In genomic region chr10:44935201-44935960, GRCh38 we compare ENCODE assay signal across 1 cellular context.
TF ChIP-seq lines count a peak whose summit lies in the region.

No MANE protein-coding gene starts in this region.

TF ChIP-seq in HepG2, 621 proteins besides CTCF, POLR2A, EP300 and RAD21 (continued from another document and continues in another):
- TF ChIP-seq ZNF704 (CRISPR knock-in tag; IDR thresholded peaks at IDR 0.05; ENCODE audit: borderline replicate concordance) (no peak), ZSCAN12 (CRISPR knock-in tag; IDR thresholded peaks at IDR 0.05) (no peak), HNF4G (IDR thresholded peaks at IDR 0.05; ENCODE audit: borderline replicate concordance, low read depth, low read length) (no peak; the same call in 1 of the 2 replicates), HNF4G (CRISPR knock-in tag; IDR thresholded peaks at IDR 0.05; ENCODE audit: borderline replicate concordance, low read depth) (peak; percentile 53; the same call in 1 of the 2 replicates), JUNB (CRISPR knock-in tag; IDR thresholded peaks at IDR 0.05; ENCODE audit: borderline replicate concordance) (no peak), ZNF318 (CRISPR knock-in tag; IDR thresholded peaks at IDR 0.05) (peak; percentile 80; the same call in 1 of the 2 replicates), ZNF766 (CRISPR knock-in tag; IDR thresholded peaks at IDR 0.05; ENCODE audit: borderline replicate concordance) (no peak; the same call in 1 of the 2 replicates), AGO1 (IDR thresholded peaks at IDR 0.05; ENCODE audit: low read depth, low read length, poor library complexity, severe bottlenecking) (no peak), TRIM24 (CRISPR knock-in tag; IDR thresholded peaks at IDR 0.05) (no peak), REXO4 (CRISPR knock-in tag; IDR thresholded peaks at IDR 0.05; ENCODE audit: borderline replicate concordance) (peak; percentile 91), TFDP2 (CRISPR knock-in tag; IDR thresholded peaks at IDR 0.05) (peak; percentile 87), ZNF225 (CRISPR knock-in tag; IDR thresholded peaks at IDR 0.05) (peak; percentile 59; the same call in 1 of the 2 replicates), EHMT2 (IDR thresholded peaks at IDR 0.05; ENCODE audit: borderline replicate concordance, low read depth, low read length) (no peak), ATAD3A (CRISPR knock-in tag; IDR thresholded peaks at IDR 0.05) (no peak), STAG1 (CRISPR knock-in tag; IDR thresholded peaks at IDR 0.05) (peak; percentile 31; the same call in 1 of the 2 replicates), ZNF331 (CRISPR knock-in tag; IDR thresholded peaks at IDR 0.05) (peak; percentile 97), KLF9 (CRISPR knock-in tag; IDR thresholded peaks at IDR 0.05; ENCODE audit: low read depth) (peak; percentile 85; the same call in 1 of the 2 replicates), DMAP1 (CRISPR knock-in tag; IDR thresholded peaks at IDR 0.05) (peak; percentile 73; the same call in 1 of the 2 replicates), ZNF616 (CRISPR knock-in tag; IDR thresholded peaks at IDR 0.05; ENCODE audit: low read depth) (peak; percentile 78; the same call in 1 of the 2 replicates), ZSCAN20 (CRISPR knock-in tag; IDR thresholded peaks at IDR 0.05; ENCODE audit: borderline replicate concordance) (0 out of 2 replicates have a peak, but pooled peaks have one; percentile 61), ARHGAP35 (CRISPR knock-in tag; IDR thresholded peaks at IDR 0.05; ENCODE audit: borderline replicate concordance) (no peak), ZNF44 (CRISPR knock-in tag; IDR thresholded peaks at IDR 0.05) (no peak), NRL (CRISPR knock-in tag; IDR thresholded peaks at IDR 0.05; ENCODE audit: borderline replicate concordance) (peak; percentile 86), MXD4 (CRISPR knock-in tag; IDR thresholded peaks at IDR 0.05) (0 out of 2 replicates have a peak, but pooled peaks have one; percentile 36), TOPORS (CRISPR knock-in tag; IDR thresholded peaks at IDR 0.05) (0 out of 2 replicates have a peak, but pooled peaks have one; percentile 48), ZNF672 (CRISPR knock-in tag; IDR thresholded peaks at IDR 0.05) (no peak), ZNF329 (CRISPR knock-in tag; IDR thresholded peaks at IDR 0.05; ENCODE audit: low read depth) (no peak), TBX3 (IDR thresholded peaks at IDR 0.05; ENCODE audit: borderline replicate concordance) (no peak), FOSL2 (CRISPR knock-in tag; IDR thresholded peaks at IDR 0.05) (peak; percentile 78), POLR2G (IDR thresholded peaks at IDR 0.05; ENCODE audit: low read depth, low read length) (0 out of 2 replicates have a peak, but pooled peaks have one; percentile 33), ZNF7 (CRISPR knock-in tag; IDR thresholded peaks at IDR 0.05) (no peak), PPARG (CRISPR knock-in tag; conservative IDR thresholded peaks at IDR 0.05) (peak; percentile 34; the same call in 1 of the 2 replicates), ZNF136 (CRISPR knock-in tag; IDR thresholded peaks at IDR 0.05; ENCODE audit: low read depth) (peak; percentile 67; the same call in 1 of the 2 replicates), FOXK2 (IDR thresholded peaks at IDR 0.05) (no peak), ASH2L (IDR thresholded peaks at IDR 0.05; ENCODE audit: insufficient read length, low read depth, low read length) (no peak), ZNF343 (CRISPR knock-in tag; IDR thresholded peaks at IDR 0.05) (0 out of 2 replicates have a peak, but pooled peaks have one; percentile 39), ZSCAN9 (CRISPR knock-in tag; IDR thresholded peaks at IDR 0.05; ENCODE audit: borderline replicate concordance) (peak; percentile 89; the same call in 1 of the 2 replicates), FOXK1 (CRISPR knock-in tag; IDR thresholded peaks at IDR 0.05; ENCODE audit: borderline replicate concordance, low read depth) (peak; percentile 53; the same call in 1 of the 2 replicates), SMC3 (IDR thresholded peaks at IDR 0.05; ENCODE audit: low read length) (0 out of 2 replicates have a peak, but pooled peaks have one; percentile 2), ZKSCAN1 (IDR thresholded peaks at IDR 0.05; ENCODE audit: low read length) (no peak), ZNF333 (CRISPR knock-in tag; IDR thresholded peaks at IDR 0.05; ENCODE audit: borderline replicate concordance) (no peak), GRHL1 (CRISPR knock-in tag; conservative IDR thresholded peaks at IDR 0.05) (no peak)
- TF ChIP-seq, protein P1, sequence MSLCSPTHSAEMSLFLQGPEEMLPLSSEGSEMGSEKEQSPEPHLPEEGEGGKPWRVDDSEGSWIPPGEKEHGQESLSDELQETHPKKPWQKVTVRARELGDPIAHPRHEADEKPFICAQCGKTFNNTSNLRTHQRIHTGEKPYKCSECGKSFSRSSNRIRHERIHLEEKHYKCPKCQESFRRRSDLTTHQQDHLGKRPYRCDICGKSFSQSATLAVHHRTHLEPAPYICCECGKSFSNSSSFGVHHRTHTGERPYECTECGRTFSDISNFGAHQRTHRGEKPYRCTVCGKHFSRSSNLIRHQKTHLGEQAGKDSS (CRISPR knock-in tag; IDR thresholded peaks at IDR 0.05; ENCODE audit: borderline replicate concordance, low read depth), result peak; percentile 87; the same call in 1 of the 2 replicates
- TF ChIP-seq, protein P2, sequence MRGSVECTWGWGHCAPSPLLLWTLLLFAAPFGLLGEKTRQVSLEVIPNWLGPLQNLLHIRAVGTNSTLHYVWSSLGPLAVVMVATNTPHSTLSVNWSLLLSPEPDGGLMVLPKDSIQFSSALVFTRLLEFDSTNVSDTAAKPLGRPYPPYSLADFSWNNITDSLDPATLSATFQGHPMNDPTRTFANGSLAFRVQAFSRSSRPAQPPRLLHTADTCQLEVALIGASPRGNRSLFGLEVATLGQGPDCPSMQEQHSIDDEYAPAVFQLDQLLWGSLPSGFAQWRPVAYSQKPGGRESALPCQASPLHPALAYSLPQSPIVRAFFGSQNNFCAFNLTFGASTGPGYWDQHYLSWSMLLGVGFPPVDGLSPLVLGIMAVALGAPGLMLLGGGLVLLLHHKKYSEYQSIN (CRISPR knock-in tag; IDR thresholded peaks at IDR 0.05; ENCODE audit: borderline replicate concordance), result no peak
- TF ChIP-seq, protein P3, sequence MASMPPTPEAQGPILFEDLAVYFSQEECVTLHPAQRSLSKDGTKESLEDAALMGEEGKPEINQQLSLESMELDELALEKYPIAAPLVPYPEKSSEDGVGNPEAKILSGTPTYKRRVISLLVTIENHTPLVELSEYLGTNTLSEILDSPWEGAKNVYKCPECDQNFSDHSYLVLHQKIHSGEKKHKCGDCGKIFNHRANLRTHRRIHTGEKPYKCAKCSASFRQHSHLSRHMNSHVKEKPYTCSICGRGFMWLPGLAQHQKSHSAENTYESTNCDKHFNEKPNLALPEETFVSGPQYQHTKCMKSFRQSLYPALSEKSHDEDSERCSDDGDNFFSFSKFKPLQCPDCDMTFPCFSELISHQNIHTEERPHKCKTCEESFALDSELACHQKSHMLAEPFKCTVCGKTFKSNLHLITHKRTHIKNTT (CRISPR knock-in tag; IDR thresholded peaks at IDR 0.05), result no peak
- TF ChIP-seq, protein P4, sequence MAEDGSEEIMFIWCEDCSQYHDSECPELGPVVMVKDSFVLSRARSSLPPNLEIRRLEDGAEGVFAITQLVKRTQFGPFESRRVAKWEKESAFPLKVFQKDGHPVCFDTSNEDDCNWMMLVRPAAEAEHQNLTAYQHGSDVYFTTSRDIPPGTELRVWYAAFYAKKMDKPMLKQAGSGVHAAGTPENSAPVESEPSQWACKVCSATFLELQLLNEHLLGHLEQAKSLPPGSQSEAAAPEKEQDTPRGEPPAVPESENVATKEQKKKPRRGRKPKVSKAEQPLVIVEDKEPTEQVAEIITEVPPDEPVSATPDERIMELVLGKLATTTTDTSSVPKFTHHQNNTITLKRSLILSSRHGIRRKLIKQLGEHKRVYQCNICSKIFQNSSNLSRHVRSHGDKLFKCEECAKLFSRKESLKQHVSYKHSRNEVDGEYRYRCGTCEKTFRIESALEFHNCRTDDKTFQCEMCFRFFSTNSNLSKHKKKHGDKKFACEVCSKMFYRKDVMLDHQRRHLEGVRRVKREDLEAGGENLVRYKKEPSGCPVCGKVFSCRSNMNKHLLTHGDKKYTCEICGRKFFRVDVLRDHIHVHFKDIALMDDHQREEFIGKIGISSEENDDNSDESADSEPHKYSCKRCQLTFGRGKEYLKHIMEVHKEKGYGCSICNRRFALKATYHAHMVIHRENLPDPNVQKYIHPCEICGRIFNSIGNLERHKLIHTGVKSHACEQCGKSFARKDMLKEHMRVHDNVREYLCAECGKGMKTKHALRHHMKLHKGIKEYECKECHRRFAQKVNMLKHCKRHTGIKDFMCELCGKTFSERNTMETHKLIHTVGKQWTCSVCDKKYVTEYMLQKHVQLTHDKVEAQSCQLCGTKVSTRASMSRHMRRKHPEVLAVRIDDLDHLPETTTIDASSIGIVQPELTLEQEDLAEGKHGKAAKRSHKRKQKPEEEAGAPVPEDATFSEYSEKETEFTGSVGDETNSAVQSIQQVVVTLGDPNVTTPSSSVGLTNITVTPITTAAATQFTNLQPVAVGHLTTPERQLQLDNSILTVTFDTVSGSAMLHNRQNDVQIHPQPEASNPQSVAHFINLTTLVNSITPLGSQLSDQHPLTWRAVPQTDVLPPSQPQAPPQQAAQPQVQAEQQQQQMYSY (CRISPR knock-in tag; IDR thresholded peaks at IDR 0.05), result no peak
